21 cellular contexts compared by ENCODE assay signal in the genomic region with DNA sequence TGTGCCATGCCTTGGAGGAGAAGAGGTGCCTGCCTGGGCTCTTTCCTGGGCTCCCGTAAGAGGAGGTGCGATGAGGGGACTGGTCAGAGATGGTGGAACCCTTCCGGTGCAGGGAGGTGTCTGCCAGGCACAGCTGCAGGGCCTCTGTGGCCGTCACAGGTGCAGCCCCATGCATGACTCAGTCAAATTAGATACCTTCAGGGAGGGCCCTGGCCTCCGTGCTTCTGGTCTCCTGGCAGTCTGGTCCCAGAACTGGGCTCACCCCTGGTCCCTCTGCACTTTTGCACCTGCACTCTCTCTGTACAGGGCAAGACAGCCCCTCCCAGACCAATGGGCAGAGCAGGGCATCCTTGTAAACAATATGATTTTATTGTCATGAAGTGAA.
"Had no signal": no experiment of that assay in that cellular context is flagged by ENCODE, and none has a peak within 500 bp of the region (broad histone marks: within the 10 kb centered on the region; RNA-seq: fewer than 3 reads in every experiment).

No MANE protein-coding gene starts in this region.

- H3K36me3 ChIP-seq: left ventricle myocardium inferior, lower lobe of right lung, ovary, suprapubic skin, upper lobe of right lung, vagina had no signal

- ATAC-seq: effector memory CD8-positive, alpha-beta T cell; left colon; natural killer cell had no signal

- H3K4me1 ChIP-seq: left ventricle myocardium inferior, lower lobe of right lung, suprapubic skin, upper lobe of right lung, vagina had no signal

- DNase-seq: effector memory CD8-positive, alpha-beta T cell; erythroblast; hypothalamus; immature natural killer cell; islet precursor cell; kidney glomerular epithelial cell; left colon; left ventricle myocardium inferior; lower lobe of right lung; natural killer cell; occipital lobe; ovary; stimulated activated CD4-positive, alpha-beta T cell treated with anti-CD3 and anti-CD28 coated beads, Interleukin-15, amount 100 ng/mL, for 24 hours; stimulated activated CD4-positive, alpha-beta T cell treated with anti-CD3 and anti-CD28 coated beads, Interleukin-2, amount 100 ng/mL, for 48 hours; stimulated activated naive CD4-positive, alpha-beta T cell; stimulated activated naive CD8-positive, alpha-beta T cell treated with anti-CD3 and anti-CD28 coated beads, Interleukin-15, amount 100 ng/mL, for 72 hours had no signal

- H3K27me3 ChIP-seq: ovary, upper lobe of right lung, vagina had no signal

- H3K4me3 ChIP-seq: coronary artery, left ventricle myocardium inferior, lower lobe of right lung, ovary, skin epidermis, suprapubic skin, upper lobe of right lung, vagina had no signal

- H3K9me3 ChIP-seq: left ventricle myocardium inferior, lower lobe of right lung, ovary, suprapubic skin, upper lobe of right lung, vagina had no signal

- H3K27ac ChIP-seq: coronary artery, left ventricle myocardium inferior, lower lobe of right lung, ovary, skin epidermis, suprapubic skin, upper lobe of right lung, vagina had no signal
